25 cellular contexts compared by ENCODE assay signal in genomic region chr12:118456741-118457140, GRCh38.
"Had no signal": no experiment of that assay in that cellular context is flagged by ENCODE, and none has a peak within 500 bp of the region (broad histone marks: within the 10 kb centered on the region; RNA-seq: fewer than 3 reads in every experiment).

No MANE protein-coding gene starts in this region.

- H3K4me1 Mint-ChIP-seq: immature natural killer cell; naive thymus-derived CD8-positive, alpha-beta T cell; nephron progenitor cell; stimulated activated naive CD8-positive, alpha-beta T cell treated with anti-CD3 and anti-CD28 coated beads, Interleukin-15, amount 100 ng/mL, for 72 hours had no signal

- DNase-seq: dermis blood vessel endothelial cell; effector memory CD4-positive, alpha-beta T cell; esophagus squamous epithelium; hypothalamus; immature natural killer cell; left ventricle myocardium superior; lower lobe of right lung; naive thymus-derived CD8-positive, alpha-beta T cell; nephron progenitor cell; occipital lobe; pancreas; right lobe of liver; small intestine; stimulated activated CD4-positive, alpha-beta T cell treated with anti-CD3 and anti-CD28 coated beads, Interleukin-15, amount 100 ng/mL, for 24 hours; stimulated activated CD4-positive, alpha-beta T cell treated with anti-CD3 and anti-CD28 coated beads, Interleukin-2, amount 100 ng/mL, for 48 hours; stimulated activated CD8-positive, alpha-beta memory T cell treated with anti-CD3 and anti-CD28 coated beads, Interleukin-4, amount 100 ng/mL, for 48 hours; stimulated activated naive CD4-positive, alpha-beta T cell; stimulated activated naive CD8-positive, alpha-beta T cell treated with anti-CD3 and anti-CD28 coated beads, Interleukin-15, amount 100 ng/mL, for 72 hours; thyroid gland; trophoblast cell had no signal

- H3K27me3 ChIP-seq: esophagus squamous epithelium, pancreas, right lobe of liver, thyroid gland, vagina had no signal

- H3K4me3 ChIP-seq: coronary artery, esophagus squamous epithelium, lower lobe of right lung, pancreas, right lobe of liver, thyroid gland, vagina had no signal

- H3K4me3 Mint-ChIP-seq: immature natural killer cell; naive thymus-derived CD8-positive, alpha-beta T cell; nephron progenitor cell; stimulated activated naive CD8-positive, alpha-beta T cell treated with anti-CD3 and anti-CD28 coated beads, Interleukin-15, amount 100 ng/mL, for 72 hours had no signal

- H3K36me3 Mint-ChIP-seq: immature natural killer cell had no signal

- FAIRE-seq: endothelial cell of umbilical vein, frontal cortex, keratinocyte, pancreas, small intestine had no signal

- H3K27ac Mint-ChIP-seq: immature natural killer cell; naive thymus-derived CD8-positive, alpha-beta T cell; nephron progenitor cell; stimulated activated naive CD8-positive, alpha-beta T cell treated with anti-CD3 and anti-CD28 coated beads, Interleukin-15, amount 100 ng/mL, for 72 hours had no signal

- H3K9me3 ChIP-seq: esophagus squamous epithelium, lower lobe of right lung, pancreas, thyroid gland, vagina had no signal

- H3K36me3 ChIP-seq: esophagus squamous epithelium, lower lobe of right lung, pancreas, right lobe of liver, thyroid gland, vagina had no signal

- H3K27ac ChIP-seq: coronary artery, esophagus squamous epithelium, lower lobe of right lung, pancreas, right lobe of liver, thyroid gland, vagina had no signal

- H3K4me1 ChIP-seq: esophagus squamous epithelium, lower lobe of right lung, pancreas, right lobe of liver, thyroid gland, vagina had no signal
